In the genomic region with DNA sequence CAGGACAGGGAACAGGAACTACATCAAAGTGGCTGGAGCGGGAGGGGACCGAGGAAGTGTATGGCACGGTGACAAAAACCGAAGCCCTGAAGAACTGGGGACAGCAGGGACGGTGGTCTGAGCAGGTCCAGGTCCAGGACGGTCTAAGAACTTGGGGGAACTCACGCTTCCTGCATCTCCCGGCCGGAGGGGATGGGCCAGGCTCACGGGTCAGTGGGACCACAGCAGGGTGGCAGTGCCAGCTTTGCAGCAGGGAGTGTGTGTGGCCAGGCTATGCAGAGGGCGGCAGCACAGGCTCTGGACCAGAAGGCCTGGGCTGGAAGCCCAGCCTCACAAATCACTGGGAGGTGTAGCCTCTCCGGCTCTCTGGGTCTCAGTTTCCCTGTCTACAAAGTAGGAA, we compare ENCODE assay signal across 22 cellular contexts.
DNase-seq lines count a peak whose midpoint lies in the region; ATAC-seq, FAIRE-seq and TF ChIP-seq lines count a peak whose summit lies in the region.
"Had no signal": no experiment of that assay in that cellular context is flagged by ENCODE, and none has a peak within 500 bp of the region (broad histone marks: within the 10 kb centered on the region; RNA-seq: fewer than 3 reads in every experiment).

No MANE protein-coding gene starts in this region.

- POLR2A ChIA-PET in SK-N-SH (lab: Yijun Ruan, JAX) (no interaction called here), H1 (lab: Charles Lee; ENCODE audit: partially characterized antibody) (no interaction called here)

- no peak overlapping the region for H2BK15ac ChIP-seq in H1 (ENCODE audit: low read length)

- peak overlapping the region in 1 of 2 experiments; percentile 60; a peak in 1 of 4 replicates for H3K27ac ChIP-seq in SK-N-SH (ENCODE audit: low read depth in 2 of 2, low read length in 1 of 2)
- no peak overlapping the region for H3K27ac ChIP-seq in H1 (ENCODE audit: low read depth, low read length)
- no peak overlapping the region for H3K27ac ChIP-seq in spleen
- H3K27ac ChIP-seq in stomach, result no peak overlapping the region
- H3K27ac ChIP-seq: 22Rv1, A549, BLaER1 had no signal

- H4K20me1 ChIP-seq in SK-N-SH (ENCODE audit: insufficient read depth) (no peaks in the 10 kb centered on the region), H1 (replicated peaks in 1 of 2; ENCODE audit: control insufficient read depth in 1 of 2, insufficient read depth in 2 of 2, low read length in 2 of 2) (no peaks in the 10 kb centered on the region)
- H4K20me1 ChIP-seq: BLaER1 had no signal

- H3K23me2 ChIP-seq in H1 (ENCODE audit: low read depth, low read length), result peaks cover 2% of the 10 kb centered on the region; the same call in 1 of the 2 replicates

- FAIRE-seq in HTR-8/SVneo (lab: Jason Lieb, UNC) (peak; percentile 28), H1 (lab: Jason Lieb, UNC) (no peak)
- FAIRE-seq: A549, D721Med, G401.6, GM12891, GM19239 had no signal

- H2BK5ac ChIP-seq in H1 (ENCODE audit: low read depth, low read length), result no peak overlapping the region

- no peaks in the 10 kb centered on the region for H3K36me3 Mint-ChIP-seq in activated T-cell treated with anti-CD3 and anti-CD28 coated beads, Interleukin-2, amount 50 U/mL, for 4 hours (ENCODE audit: insufficient read depth)
- H3K36me3 Mint-ChIP-seq: CD8-positive, alpha-beta T cell had no signal

- H2AFZ ChIP-seq in SK-N-SH (ENCODE audit: low read depth) (no peak overlapping the region), H1 (ENCODE audit: low read length) (no peak overlapping the region)

- H3F3A ChIP-seq in SK-N-SH (replicated peaks; ENCODE audit: insufficient read depth), result no peaks in the 10 kb centered on the region

- H3K56ac ChIP-seq in H1 (replicated peaks; ENCODE audit: insufficient read length, low read depth, low read length), result no peak overlapping the region

- H3K36me3 ChIP-seq in SK-N-SH (replicated peaks in 1 of 2; ENCODE audit: control insufficient read depth in 1 of 2, insufficient read depth in 2 of 2, low read length in 1 of 2) (no peaks in the 10 kb centered on the region), H1 (ENCODE audit: control insufficient read depth in 2 of 4, insufficient read depth in 4 of 4, low read length in 3 of 4) (no peaks in the 10 kb centered on the region), spleen (no peaks in the 10 kb centered on the region), stomach (no peaks in the 10 kb centered on the region)
- H3K36me3 ChIP-seq: BE2C, BLaER1 had no signal

- H3K9ac ChIP-seq in SK-N-SH (no peak overlapping the region), H1 (replicated peaks in 1 of 4; ENCODE audit: extremely low read depth in 1 of 4, low read depth in 3 of 4, low read length in 3 of 4) (no peak overlapping the region)
- H3K9ac ChIP-seq: BLaER1 had no signal

- H3K9me3 ChIP-seq in SK-N-SH (no peaks in the 10 kb centered on the region), H1 (ENCODE audit: insufficient read depth in 2 of 2, low read depth in 1 of 2, low read length in 1 of 2) (no peaks in the 10 kb centered on the region), spleen (no peaks in the 10 kb centered on the region), stomach (peaks cover 0 to 7% (median 0%) of the 10 kb centered on the region in 4 donors)
- H3K9me3 ChIP-seq: A549, BE2C, Caco-2 had no signal

- no peak overlapping the region for H3K23ac ChIP-seq in H1 (ENCODE audit: insufficient read length)

- no peaks in the 10 kb centered on the region for H3K9me2 ChIP-seq in SK-N-SH

- peaks cover 9% of the 10 kb centered on the region for H3K9me3 Mint-ChIP-seq in activated T-cell treated with anti-CD3 and anti-CD28 coated beads, Interleukin-2, amount 50 U/mL, for 4 hours
- H3K9me3 Mint-ChIP-seq: CD4-positive, alpha-beta T cell had no signal

- TF ChIP-seq RAD21 in SK-N-SH (IDR thresholded peaks at IDR 0.05; ENCODE audit: low read length), result no peak
- no peak for TF ChIP-seq RAD21 in H1 (IDR thresholded peaks at IDR 0.05 in 1 of 2, conservative IDR thresholded peaks at IDR 0.05 in 1 of 2; ENCODE audit: low read depth in 2 of 2, low read length in 2 of 2)

- intact Hi-C loops in spleen (cut with DNase I; ENCODE audit: low total_unique reads) (no loop called here), stomach (cut with DNase I; ENCODE audit: low total_unique reads) (no loop called here)

- H4K91ac ChIP-seq in H1 (replicated peaks; ENCODE audit: insufficient read length, low read length), result no peak overlapping the region

- H2BK12ac ChIP-seq in H1 (ENCODE audit: low read depth, low read length), result no peak overlapping the region

- no peaks in the 10 kb centered on the region for H3K79me1 ChIP-seq in H1 (ENCODE audit: low read depth, low read length)

- H3K4me1 ChIP-seq in SK-N-SH (ENCODE audit: control insufficient read depth in 1 of 2, insufficient read depth in 2 of 2, low read depth in 1 of 2, low read length in 1 of 2) (peaks cover 0 to 17% of the 10 kb centered on the region in 2 experiments; a peak in 1 of 4 replicates), H1 (replicated peaks in 1 of 4; ENCODE audit: control insufficient read depth in 3 of 4, insufficient read depth in 4 of 4, low read length in 3 of 4) (no peaks in the 10 kb centered on the region), spleen (no peaks in the 10 kb centered on the region), stomach (no peaks in the 10 kb centered on the region)
- H3K4me1 ChIP-seq: A549, BE2C, Caco-2 had no signal

- H3K4ac ChIP-seq in H1 (replicated peaks; ENCODE audit: insufficient read length, low read depth, low read length), result no peak overlapping the region

- TF ChIP-seq CTCF in SK-N-SH (IDR thresholded peaks at IDR 0.05), result no peak
- TF ChIP-seq CTCF in H1 (IDR thresholded peaks at IDR 0.05; ENCODE audit: control extremely low read depth in 1 of 3, insufficient read depth in 1 of 3, low read depth in 1 of 3, low read length in 3 of 3), result no peak
- TF ChIP-seq CTCF in spleen (IDR thresholded peaks at IDR 0.05 in 8 of 11, conservative IDR thresholded peaks at IDR 0.05 in 3 of 11), result no peak
- TF ChIP-seq CTCF in stomach (IDR thresholded peaks at IDR 0.05), result no peak

- no peak overlapping the region for H4K5ac ChIP-seq in H1 (ENCODE audit: insufficient read length, low read depth, low read length)

- H3K4me1 Mint-ChIP-seq in activated T-cell treated with anti-CD3 and anti-CD28 coated beads, Interleukin-2, amount 50 U/mL, for 4 hours (ENCODE audit: low read depth), result no peaks in the 10 kb centered on the region

- no peak overlapping the region for H3K4me3 Mint-ChIP-seq in activated T-cell treated with anti-CD3 and anti-CD28 coated beads, Interleukin-2, amount 50 U/mL, for 4 hours
- H3K4me3 Mint-ChIP-seq: CD4-positive, alpha-beta T cell; CD8-positive, alpha-beta T cell had no signal

- H2BK20ac ChIP-seq in H1 (ENCODE audit: low read length), result no peak overlapping the region

- 23% methylated on average over 7 of the region's 12 CpGs for WGBS in SK-N-SH (ENCODE audit: low lambda C conversion rate)
- 93% methylated on average over 12 of the region's 12 CpGs; no CpG with 5 or more reads in 1 of the 2 experiments for WGBS in H1 (ENCODE audit: extremely low coverage in 1 of 2, insufficient coverage in 1 of 2, insufficient read length in 1 of 2, insufficient replicate concordance in 2 of 2, low coverage in 1 of 2, low lambda C conversion rate in 2 of 2, missing lambda C conversion rate in 1 of 2), 2 experiments
- WGBS in spleen, 5 donors, result 73 to 76% (median 76%) methylated on average over 11 to 12 of the region's 12 CpGs
- 79 to 89% (median 86%) methylated on average over 11 to 12 of the region's 12 CpGs for WGBS in stomach, 5 donors

- H3K27me3 ChIP-seq in SK-N-SH (ENCODE audit: insufficient read depth), result no peaks in the 10 kb centered on the region
- H3K27me3 ChIP-seq in H1 (replicated peaks in 1 of 4; ENCODE audit: control insufficient read depth in 3 of 4, extremely low read depth in 1 of 4, insufficient read depth in 3 of 4, low read length in 3 of 4), result 0 out of 7 replicates have a peak, but pooled peaks cover 0 to 2% (median 0%) of the 10 kb centered on the region in 4 experiments
- H3K27me3 ChIP-seq in spleen (replicated peaks in 1 of 7), result peaks cover 0 to 23% (median 0%) of the 10 kb centered on the region in 7 donors
- peaks cover 0 to 41% (median 4%) of the 10 kb centered on the region in 3 donors for H3K27me3 ChIP-seq in stomach
- H3K27me3 ChIP-seq: BE2C, BLaER1 had no signal

- ATAC-seq in SK-N-SH treated with all-trans-retinoic acid at 6 μM for 48 hours, result no peak; the same call in 2 of the 3 replicates
- ATAC-seq in activated T-cell treated with anti-CD3 and anti-CD28 coated beads, Interleukin-2, amount 50 U/mL, for 4 hours, result no peak
- no peak for ATAC-seq in HG03095 (IDR thresholded peaks at IDR 0.05; ENCODE audit: unreplicated experiment)
- ATAC-seq: A549; CD8-positive, alpha-beta T cell had no signal

- CTCF ChIA-PET in SK-N-SH (lab: Yijun Ruan, JAX), result interaction anchor here (1.3 kb wide), 1 partner anchor 204 kb away, joined by 4 read pairs; no protein-coding TSS in a partner anchor
- CTCF ChIA-PET in H1 (lab: Charles Lee; ENCODE audit: partially characterized antibody), result interaction anchor here (1.1 kb wide), 1 partner anchor 148 kb away, joined by 4 read pairs; no protein-coding TSS in a partner anchor

- no peak overlapping the region for H3K18ac ChIP-seq in H1 (ENCODE audit: extremely low read depth, low read length)

- H3K4me2 ChIP-seq in SK-N-SH (no peak overlapping the region), H1 (ENCODE audit: insufficient read depth in 1 of 2, low read depth in 2 of 2, low read length in 2 of 2) (no peak overlapping the region)
- H3K4me2 ChIP-seq: A549, BLaER1 had no signal

- peak overlapping the region; percentile 29; the same call in 1 of the 2 replicates for H4K8ac ChIP-seq in H1 (ENCODE audit: extremely low read depth, insufficient read depth, low read length)

- TF ChIP-seq POLR2A in H1 (IDR thresholded peaks at IDR 0.05; ENCODE audit: control extremely low read depth in 1 of 2, low read depth in 2 of 2, low read length in 2 of 2) (no peak), spleen (IDR thresholded peaks at IDR 0.05) (no peak), stomach (IDR thresholded peaks at IDR 0.05) (no peak)

- H2AK5ac ChIP-seq in H1 (ENCODE audit: low read depth, low read length), result no peak overlapping the region

- H3K79me2 ChIP-seq in SK-N-SH (ENCODE audit: insufficient read depth), result no peaks in the 10 kb centered on the region
- no peaks in the 10 kb centered on the region for H3K79me2 ChIP-seq in H1 (ENCODE audit: control insufficient read depth in 1 of 2, insufficient read depth in 2 of 2, low read length in 2 of 2)

- DNase-seq in SK-N-SH (peak; percentile 54), HTR-8/SVneo (ENCODE audit: insufficient read length, low spot score) (no peak), H1 (ENCODE audit: low read depth in 1 of 2, low spot score in 2 of 2) (no peak), spleen (peak; percentile 52), stomach (no peak)
- DNase-seq in activated T-cell treated with anti-CD3 and anti-CD28 coated beads, Interleukin-2, amount 50 U/mL, for 4 hours, result no peak
- DNase-seq: AML-193; BE2C; Caco-2; Calu3; CD4-positive, alpha-beta T cell; CD8-positive, alpha-beta T cell; GF-D8 had no signal

- no peak overlapping the region for H2BK120ac ChIP-seq in H1 (replicated peaks; ENCODE audit: low read depth, low read length)

- H3K4me3 ChIP-seq in SK-N-SH (ENCODE audit: low read depth in 2 of 2, low read length in 1 of 2) (no peak overlapping the region), H1 (ENCODE audit: extremely low read depth in 1 of 4, insufficient read depth in 2 of 4, low read depth in 3 of 4, low read length in 4 of 4) (no peak overlapping the region), spleen (no peak overlapping the region), stomach (no peak overlapping the region)
- H3K4me3 ChIP-seq: A549, BLaER1 had no signal

- H3K14ac ChIP-seq in H1 (ENCODE audit: insufficient read length), result no peak overlapping the region

- no peak for TF ChIP-seq EP300 in SK-N-SH (IDR thresholded peaks at IDR 0.05; ENCODE audit: borderline replicate concordance in 1 of 2, low read depth in 1 of 2, low read length in 1 of 2)
- no peak for TF ChIP-seq EP300 in H1 (IDR thresholded peaks at IDR 0.05; ENCODE audit: borderline replicate concordance in 1 of 2, low read depth in 2 of 2, low read length in 2 of 2)
- no peak for TF ChIP-seq EP300 in stomach (IDR thresholded peaks at IDR 0.05)

- peaks cover 2% of the 10 kb centered on the region for H3K27me3 Mint-ChIP-seq in activated T-cell treated with anti-CD3 and anti-CD28 coated beads, Interleukin-2, amount 50 U/mL, for 4 hours (ENCODE audit: low read depth)

Comparison
In these comparisons a context has a peak if more than half of its experiments do, and no peak if none do; other contexts are left out.
1. DNase-seq: peak in SK-N-SH (single experiment) and spleen (single experiment); none in HTR-8/SVneo (single experiment), H1 (0 of 2), activated T-cell treated with anti-CD3 and anti-CD28 coated beads, Interleukin-2, amount 50 U/mL, for 4 hours (single experiment) and stomach (single experiment).